13 cellular contexts compared by ENCODE assay signal in the genomic region with DNA sequence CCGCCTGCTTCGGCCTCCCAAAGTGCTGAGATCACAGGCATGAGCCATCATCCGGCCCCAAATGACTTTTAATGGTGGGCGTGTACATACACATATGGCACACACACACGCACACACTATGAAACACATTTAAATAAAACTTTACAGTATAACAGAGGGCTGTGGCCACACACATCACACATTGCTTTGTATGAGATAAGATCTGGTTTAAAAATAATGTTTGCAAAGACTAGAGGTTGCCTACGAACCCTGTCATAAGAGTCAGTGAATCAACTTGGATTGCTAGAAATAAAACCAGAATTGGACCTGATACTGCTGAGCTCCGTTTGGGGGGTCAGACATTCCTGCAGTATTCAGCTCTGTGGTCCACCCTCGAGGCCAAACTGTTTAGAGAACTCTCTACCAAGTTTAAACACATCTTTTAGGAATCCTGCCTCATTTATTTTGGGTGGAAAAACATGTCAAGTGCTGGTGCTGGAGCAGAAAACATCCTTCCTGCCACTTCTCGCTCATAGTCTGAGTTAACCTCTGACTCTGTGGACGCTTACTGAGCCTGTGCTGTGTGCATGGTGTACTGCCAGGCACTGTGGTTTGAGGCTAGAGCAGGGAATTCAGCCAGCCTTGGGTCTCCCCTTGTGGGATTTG. TPM values are rescaled to one million over a fixed set of nuclear protein-coding genes. Genes with fewer than 3 reads are reported as not detected.
DNase-seq lines count a peak whose midpoint lies in the region; ATAC-seq, FAIRE-seq and TF ChIP-seq lines count a peak whose summit lies in the region.
"Had no signal": no experiment of that assay in that cellular context is flagged by ENCODE, and none has a peak within 500 bp of the region (broad histone marks: within the 10 kb centered on the region; RNA-seq: fewer than 3 reads in every experiment).

No MANE protein-coding gene starts in this region.

- no peaks in the 10 kb centered on the region for H3K36me3 Mint-ChIP-seq in activated CD4-positive, alpha-beta T cell treated with anti-CD3 and anti-CD28 coated beads, Interleukin-2, amount 10 ng/mL, durations not matched to agents 7 days and 5 days (ENCODE audit: low read depth)

- peak overlapping the region; percentile 44 for H3K4ac ChIP-seq in H1 (replicated peaks; ENCODE audit: insufficient read length, low read depth, low read length)
- no peak overlapping the region for H3K4ac ChIP-seq in mesenchymal stem cell (ENCODE audit: low read depth in 1 of 2, low read length in 2 of 2)

- H2BK5ac ChIP-seq in H1 (ENCODE audit: low read depth, low read length): no peak overlapping the region
- no peak overlapping the region for H2BK5ac ChIP-seq in mesenchymal stem cell (ENCODE audit: low read depth, low read length, poor library complexity, severe bottlenecking)

- no peak for TF ChIP-seq POLR2A in H1 (IDR thresholded peaks at IDR 0.05; ENCODE audit: control extremely low read depth in 1 of 2, low read depth in 2 of 2, low read length in 2 of 2)
- no peak for TF ChIP-seq POLR2A in uterus (IDR thresholded peaks at IDR 0.05)

- H2AFZ ChIP-seq in H1 (ENCODE audit: low read length) (no peak overlapping the region), mesenchymal stem cell (ENCODE audit: low read depth, low read length) (no peak overlapping the region)

- no peaks in the 10 kb centered on the region for H3K36me3 ChIP-seq in H1 (ENCODE audit: control insufficient read depth in 2 of 4, insufficient read depth in 4 of 4, low read length in 3 of 4)
- H3K36me3 ChIP-seq in mesenchymal stem cell (ENCODE audit: control insufficient read depth in 1 of 2, insufficient read depth in 2 of 2, low read depth in 1 of 2, low read length in 2 of 2): no peaks in the 10 kb centered on the region
- no peaks in the 10 kb centered on the region for H3K36me3 ChIP-seq in uterus

- no peak for TF ChIP-seq RAD21 in H1 (IDR thresholded peaks at IDR 0.05 in 1 of 2, conservative IDR thresholded peaks at IDR 0.05 in 1 of 2; ENCODE audit: low read depth in 2 of 2, low read length in 2 of 2)

- H2BK15ac ChIP-seq in H1 (ENCODE audit: low read length) (0 out of 2 replicates have a peak overlapping the region, but pooled peaks have one; percentile 61), mesenchymal stem cell (ENCODE audit: low read depth, poor library complexity, severe bottlenecking) (no peak overlapping the region)

- TF ChIP-seq CTCF in H1 (IDR thresholded peaks at IDR 0.05; ENCODE audit: control extremely low read depth in 1 of 3, insufficient read depth in 1 of 3, low read depth in 1 of 3, low read length in 3 of 3) (no peak), uterus (IDR thresholded peaks at IDR 0.05) (no peak)

- CTCF ChIA-PET in H1 (lab: Charles Lee; ENCODE audit: partially characterized antibody): interaction anchor here (0.7 to 17.3 kb wide), 11 partner anchors 8 to 169 kb away, joined by 3 to 237 read pairs (median 3); no protein-coding TSS in a partner anchor
- CTCF ChIA-PET in activated CD4-positive, alpha-beta T cell treated with anti-CD3 and anti-CD28 coated beads, Interleukin-2, amount 10 ng/mL, durations not matched to agents 7 days and 5 days (lab: Charles Lee): interaction anchor here (1.6 kb wide), 1 partner anchor 15 kb away, joined by 3 read pairs; no protein-coding TSS in a partner anchor

- H2BK20ac ChIP-seq in H1 (ENCODE audit: low read length): peak overlapping the region; percentile 80

- no peak overlapping the region for H4K5ac ChIP-seq in H1 (ENCODE audit: insufficient read length, low read depth, low read length)

- no peaks in the 10 kb centered on the region for H3K79me2 ChIP-seq in H1 (ENCODE audit: control insufficient read depth in 1 of 2, insufficient read depth in 2 of 2, low read length in 2 of 2)

- FAIRE-seq in H1 (lab: Jason Lieb, UNC): no peak

- H3K27me3 ChIP-seq in H1 (replicated peaks in 1 of 4; ENCODE audit: control insufficient read depth in 3 of 4, extremely low read depth in 1 of 4, insufficient read depth in 3 of 4, low read length in 3 of 4): no peaks in the 10 kb centered on the region; a peak in 2 of 7 replicates
- H3K27me3 ChIP-seq in mesenchymal stem cell (ENCODE audit: control insufficient read depth in 1 of 2, insufficient read depth in 1 of 2, low read length in 2 of 2): peaks cover 0 to 10% of the 10 kb centered on the region in 2 experiments
- no peaks in the 10 kb centered on the region for H3K27me3 ChIP-seq in uterus

- no peak for ATAC-seq in HG03469 (IDR thresholded peaks at IDR 0.05; ENCODE audit: unreplicated experiment)

- intact Hi-C loops in uterus (cut with DNase I; ENCODE audit: low total_unique reads): no loop called here

- H2AK5ac ChIP-seq in H1 (ENCODE audit: low read depth, low read length) (no peak overlapping the region; the same call in 1 of the 2 replicates), mesenchymal stem cell (ENCODE audit: low read length, severe bottlenecking) (peak overlapping the region; percentile 24)

- H3K23ac ChIP-seq in H1 (ENCODE audit: insufficient read length): no peak overlapping the region
- H3K23ac ChIP-seq in mesenchymal stem cell (ENCODE audit: low read length in 2 of 2): no peak overlapping the region

- no peaks in the 10 kb centered on the region; the same call in 1 of the 2 replicates for H3K23me2 ChIP-seq in H1 (ENCODE audit: low read depth, low read length)

- no peak overlapping the region for H4K8ac ChIP-seq in H1 (ENCODE audit: extremely low read depth, insufficient read depth, low read length)
- H4K8ac ChIP-seq in mesenchymal stem cell (ENCODE audit: low read length): no peak overlapping the region

- no peak overlapping the region for H3K4me3 Mint-ChIP-seq in activated CD4-positive, alpha-beta T cell treated with anti-CD3 and anti-CD28 coated beads, Interleukin-2, amount 10 ng/mL, durations not matched to agents 7 days and 5 days
- H3K4me3 Mint-ChIP-seq: activated CD4-positive, alpha-beta T cell treated with anti-CD3 and anti-CD28 coated beads, Interleukin-2, amount 10 ng/mL, durations not matched to agents 24 days and 14 days had no signal

- 89% methylated on average over 10 of the region's 10 CpGs; no CpG with 5 or more reads in 1 of the 2 experiments for WGBS in H1 (ENCODE audit: extremely low coverage in 1 of 2, insufficient coverage in 1 of 2, insufficient read length in 1 of 2, insufficient replicate concordance in 2 of 2, low coverage in 1 of 2, low lambda C conversion rate in 2 of 2, missing lambda C conversion rate in 1 of 2), 2 experiments
- WGBS in mesenchymal stem cell: 41% methylated on average over 8 of the region's 10 CpGs

- H2BK12ac ChIP-seq in H1 (ENCODE audit: low read depth, low read length): peak overlapping the region; percentile 6; the same call in 1 of the 2 replicates
- no peak overlapping the region for H2BK12ac ChIP-seq in mesenchymal stem cell (ENCODE audit: low read length in 2 of 2)

- H3K9ac ChIP-seq in H1 (replicated peaks in 1 of 4; ENCODE audit: extremely low read depth in 1 of 4, low read depth in 3 of 4, low read length in 3 of 4): no peak overlapping the region
- peak overlapping the region; percentile 36 for H3K9ac ChIP-seq in mesenchymal stem cell (ENCODE audit: low read length)
- H3K9ac ChIP-seq: SK-N-SH had no signal

- no peak overlapping the region for H3K27ac ChIP-seq in H1 (ENCODE audit: low read depth, low read length)
- H3K27ac ChIP-seq in mesenchymal stem cell (ENCODE audit: low read length, poor library complexity, severe bottlenecking): peak overlapping the region; percentile 59
- H3K27ac ChIP-seq in uterus: peak overlapping the region; percentile 69 to 71
- H3K27ac ChIP-seq: 22Rv1 had no signal

- H3K27ac Mint-ChIP-seq in activated CD4-positive, alpha-beta T cell treated with anti-CD3 and anti-CD28 coated beads, Interleukin-2, amount 10 ng/mL, durations not matched to agents 7 days and 5 days: no peak overlapping the region
- H3K27ac Mint-ChIP-seq: activated CD4-positive, alpha-beta T cell treated with anti-CD3 and anti-CD28 coated beads, Interleukin-2, amount 10 ng/mL, durations not matched to agents 24 days and 14 days had no signal

- no peak for TF ChIP-seq EP300 in H1 (IDR thresholded peaks at IDR 0.05; ENCODE audit: borderline replicate concordance in 1 of 2, low read depth in 2 of 2, low read length in 2 of 2)

- H2BK120ac ChIP-seq in H1 (replicated peaks; ENCODE audit: low read depth, low read length) (no peak overlapping the region), mesenchymal stem cell (ENCODE audit: low read depth, low read length) (no peak overlapping the region)

- H3K9me3 Mint-ChIP-seq in activated CD4-positive, alpha-beta T cell treated with anti-CD3 and anti-CD28 coated beads, Interleukin-2, amount 10 ng/mL, durations not matched to agents 7 days and 5 days: no peaks in the 10 kb centered on the region
- H3K9me3 Mint-ChIP-seq: activated CD4-positive, alpha-beta T cell treated with anti-CD3 and anti-CD28 coated beads, Interleukin-2, amount 10 ng/mL, durations not matched to agents 24 days and 14 days had no signal

- no peaks in the 10 kb centered on the region for H3K27me3 Mint-ChIP-seq in activated CD4-positive, alpha-beta T cell treated with anti-CD3 and anti-CD28 coated beads, Interleukin-2, amount 10 ng/mL, durations not matched to agents 7 days and 5 days

- H3K14ac ChIP-seq in H1 (ENCODE audit: insufficient read length) (no peak overlapping the region), mesenchymal stem cell (ENCODE audit: low read length in 2 of 2) (no peak overlapping the region)

- DNase-seq in SIG-M5 treated with dmso at 0.1 percent for 504 hours (lab: John Stamatoyannopoulos, UW; ENCODE audit: unreplicated experiment): peak; percentile 6
- DNase-seq in SIG-M5 (lab: John Stamatoyannopoulos, UW): no peak
- no peak for DNase-seq in H1 (ENCODE audit: low read depth in 1 of 2, low spot score in 2 of 2)
- peak; percentile 78 for DNase-seq in mesenchymal stem cell
- DNase-seq in uterus: no peak
- no peak for DNase-seq in retina
- DNase-seq in activated CD4-positive, alpha-beta T cell treated with anti-CD3 and anti-CD28 coated beads, Interleukin-2, amount 10 ng/mL, durations not matched to agents 7 days and 5 days: no peak
- DNase-seq: MV-4-11, NCI-H526, SK-N-SH had no signal

- POLR2A ChIA-PET in H1 (lab: Charles Lee; ENCODE audit: partially characterized antibody): no interaction called here
- POLR2A ChIA-PET in activated CD4-positive, alpha-beta T cell treated with anti-CD3 and anti-CD28 coated beads, Interleukin-2, amount 10 ng/mL, durations not matched to agents 7 days and 5 days (lab: Charles Lee): no interaction called here

- no peak overlapping the region for H3K56ac ChIP-seq in H1 (replicated peaks; ENCODE audit: insufficient read length, low read depth, low read length)

- no peaks in the 10 kb centered on the region for H4K20me1 ChIP-seq in H1 (replicated peaks in 1 of 2; ENCODE audit: control insufficient read depth in 1 of 2, insufficient read depth in 2 of 2, low read length in 2 of 2)

- H3K4me3 ChIP-seq in H1 (ENCODE audit: extremely low read depth in 1 of 4, insufficient read depth in 2 of 4, low read depth in 3 of 4, low read length in 4 of 4): no peak overlapping the region
- H3K4me3 ChIP-seq in mesenchymal stem cell (ENCODE audit: insufficient read depth in 1 of 2, low read depth in 1 of 2, low read length in 2 of 2): no peak overlapping the region
- no peak overlapping the region for H3K4me3 ChIP-seq in uterus

- no peaks in the 10 kb centered on the region for H3K79me1 ChIP-seq in H1 (ENCODE audit: low read depth, low read length)
- H3K79me1 ChIP-seq in mesenchymal stem cell (replicated peaks; ENCODE audit: low read length, poor library complexity, severe bottlenecking): no peaks in the 10 kb centered on the region

- H3K9me3 ChIP-seq in H1 (ENCODE audit: insufficient read depth in 2 of 2, low read depth in 1 of 2, low read length in 1 of 2): no peaks in the 10 kb centered on the region
- H3K9me3 ChIP-seq in mesenchymal stem cell (ENCODE audit: control insufficient read depth, low read length): no peaks in the 10 kb centered on the region
- H3K9me3 ChIP-seq in uterus: no peaks in the 10 kb centered on the region
- H3K9me3 ChIP-seq: SK-N-SH had no signal

- H3K4me2 ChIP-seq in H1 (ENCODE audit: insufficient read depth in 1 of 2, low read depth in 2 of 2, low read length in 2 of 2) (no peak overlapping the region), mesenchymal stem cell (ENCODE audit: low read length, poor library complexity, severe bottlenecking) (no peak overlapping the region)
- H3K4me2 ChIP-seq: SK-N-SH had no signal

- H3K18ac ChIP-seq in H1 (ENCODE audit: extremely low read depth, low read length): no peak overlapping the region
- H3K18ac ChIP-seq in mesenchymal stem cell (ENCODE audit: low read depth in 1 of 2, low read length in 2 of 2): no peak overlapping the region

- H3K4me1 ChIP-seq in H1 (replicated peaks in 1 of 4; ENCODE audit: control insufficient read depth in 3 of 4, insufficient read depth in 4 of 4, low read length in 3 of 4) (peaks cover 4 to 13% (median 6%) of the 10 kb centered on the region in 4 experiments), mesenchymal stem cell (ENCODE audit: control insufficient read depth, insufficient read depth, low read depth, low read length) (peaks cover 25% of the 10 kb centered on the region), uterus (peaks cover 5 to 9% of the 10 kb centered on the region in 2 donors)

- H4K91ac ChIP-seq in H1 (replicated peaks; ENCODE audit: insufficient read length, low read length): peak overlapping the region; percentile 58
- no peak overlapping the region for H4K91ac ChIP-seq in mesenchymal stem cell (ENCODE audit: low read length)

- H3K4me1 Mint-ChIP-seq in activated CD4-positive, alpha-beta T cell treated with anti-CD3 and anti-CD28 coated beads, Interleukin-2, amount 10 ng/mL, durations not matched to agents 7 days and 5 days: peaks cover 15% of the 10 kb centered on the region
- H3K4me1 Mint-ChIP-seq: activated CD4-positive, alpha-beta T cell treated with anti-CD3 and anti-CD28 coated beads, Interleukin-2, amount 10 ng/mL, durations not matched to agents 24 days and 14 days had no signal

RNA-seq across cellular contexts. Expression of gene EML1, which starts 47.8 kb away (rescaled TPM):
- total RNA-seq in H1 (2021; fragmentation: NEBNext Ultra II Directional; extraction: Animal tissue kit (Norgen Biotek cat#: 25700)): 24.7 and 32.9 TPM in 2 replicates
- 9.8 and 11.1 TPM in 2 replicates for polyA plus RNA-seq in H1 (2011; rRNA removed)
- 11.8 TPM for polyA plus RNA-seq in H1 (2011; cell fraction: cytosol; rRNA removed)
- 30.9 TPM for polyA plus RNA-seq in H1 (2011; cell fraction: nucleus; rRNA removed)
- 16.6 to 36.3 TPM (median 23.0 TPM) in 4 replicates for polyA plus RNA-seq in H1 (2012, experiment 1 of 2)
- polyA plus RNA-seq in H1 (2012, experiment 2 of 2): 3.3 TPM
- polyA plus RNA-seq in H1 (2013, experiment 1 of 2): 6.5 TPM
- 6.7 TPM for polyA plus RNA-seq in H1 (2013, experiment 2 of 2)
- 55.1 and 82.5 TPM in 2 replicates for polyA minus RNA-seq in H1 (2011; rRNA and poly(A)+ RNA removed)
- polyA minus RNA-seq in H1 (2011; cell fraction: cytosol; rRNA and poly(A)+ RNA removed): 20.8 TPM
- 60.8 TPM for polyA minus RNA-seq in H1 (2011; cell fraction: nucleus; rRNA and poly(A)+ RNA removed)
- polyA plus RNA-seq in mesenchymal stem cell (2013, experiment 1 of 2): 5.9 TPM
- 5.2 TPM for polyA plus RNA-seq in mesenchymal stem cell (2013, experiment 2 of 2)
- total RNA-seq in uterus: 100 to 1,000 TPM in 1 of 4 donors, 10 to 100 TPM in 3; 51.4 to 184 (median 84.4) TPM
- total RNA-seq in activated CD4-positive, alpha-beta T cell treated with anti-CD3 and anti-CD28 coated beads, Interleukin-2, amount 10 ng/mL, durations not matched to agents 7 days and 5 days: under 1 TPM in 1 of 2 experiments, not detected in 1; 0.12 TPM

Comparison
In these comparisons a context has a peak if more than half of its experiments do, and no peak if none do; other contexts are left out.
1. DNase-seq: peak in SIG-M5 treated with dmso at 0.1 percent for 504 hours (single experiment) and mesenchymal stem cell (single experiment); none in SIG-M5 (single experiment), H1 (0 of 2), uterus (0 of 2), retina (single experiment) and activated CD4-positive, alpha-beta T cell treated with anti-CD3 and anti-CD28 coated beads, Interleukin-2, amount 10 ng/mL, durations not matched to agents 7 days and 5 days (single experiment).
2. RNA of gene EML1, which starts 47.8 kb away (total RNA-seq): 51.4 to 184 TPM in uterus and 24.7 to 32.9 TPM in H1; 0.12 TPM in activated CD4-positive, alpha-beta T cell treated with anti-CD3 and anti-CD28 coated beads, Interleukin-2, amount 10 ng/mL, durations not matched to agents 7 days and 5 days; every median in the first group is over 10 times any median in the second.